1 cellular context compared by ENCODE assay signal in the genomic region with DNA sequence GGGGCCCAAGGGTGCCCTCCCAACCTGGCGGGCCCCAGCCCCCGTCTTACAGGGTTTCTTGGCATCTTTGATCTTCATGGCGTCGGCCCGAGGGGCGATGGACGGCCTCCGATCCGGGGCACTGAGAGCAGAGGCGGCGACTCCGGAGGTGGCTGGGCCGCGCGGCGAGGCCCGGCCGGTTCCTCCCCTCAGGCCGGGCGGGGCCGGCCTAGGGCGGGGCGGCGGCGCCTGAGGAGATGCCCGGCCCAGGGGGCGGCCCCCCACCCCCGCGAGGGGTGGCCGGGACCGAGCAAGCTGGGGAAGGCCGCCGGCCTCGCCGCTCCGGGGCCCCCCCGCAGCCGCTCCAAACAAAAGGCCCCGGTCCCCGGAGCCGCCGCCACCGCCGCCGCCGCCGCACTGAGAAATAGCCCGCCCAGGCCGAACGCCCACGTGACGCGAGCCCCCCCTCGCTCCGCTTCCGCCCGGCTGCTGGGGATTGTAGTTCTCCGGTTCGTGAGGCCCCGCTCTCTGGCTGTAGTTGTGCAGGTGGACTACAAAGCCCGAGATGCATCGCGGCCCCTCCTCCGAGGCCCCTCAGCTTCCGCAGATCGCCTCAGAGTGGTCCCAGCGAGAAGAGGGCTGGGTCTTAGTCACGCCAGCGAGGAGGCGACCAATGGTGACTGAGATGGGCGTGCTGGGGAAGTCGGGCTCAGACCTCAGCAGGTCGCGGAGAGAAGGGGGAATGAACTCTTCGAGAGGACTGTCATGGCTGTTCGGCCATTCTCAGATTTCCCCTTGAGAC.
TF ChIP-seq lines count a peak whose summit lies in the region.

A gene (minus strand): TSS at position 163 of the 781 bp plus-strand sequence. CDS start 85 bp downstream, at position 78.

TF ChIP-seq in K562, 482 proteins besides CTCF, POLR2A, EP300 and RAD21 (continued from another document and continues in another):
- TF ChIP-seq, protein P1, sequence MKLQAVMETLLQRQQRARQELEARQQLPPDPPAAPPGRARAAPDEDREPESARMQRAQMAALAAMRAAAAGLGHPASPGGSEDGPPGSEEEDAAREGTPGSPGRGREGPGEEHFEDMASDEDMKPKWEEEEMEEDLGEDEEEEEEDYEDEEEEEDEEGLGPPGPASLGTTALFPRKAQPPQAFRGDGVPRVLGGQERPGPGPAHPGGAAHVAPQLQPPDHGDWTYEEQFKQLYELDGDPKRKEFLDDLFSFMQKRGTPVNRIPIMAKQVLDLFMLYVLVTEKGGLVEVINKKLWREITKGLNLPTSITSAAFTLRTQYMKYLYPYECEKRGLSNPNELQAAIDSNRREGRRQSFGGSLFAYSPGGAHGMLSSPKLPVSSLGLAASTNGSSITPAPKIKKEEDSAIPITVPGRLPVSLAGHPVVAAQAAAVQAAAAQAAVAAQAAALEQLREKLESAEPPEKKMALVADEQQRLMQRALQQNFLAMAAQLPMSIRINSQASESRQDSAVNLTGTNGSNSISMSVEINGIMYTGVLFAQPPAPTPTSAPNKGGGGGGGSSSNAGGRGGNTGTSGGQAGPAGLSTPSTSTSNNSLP (IDR thresholded peaks at IDR 0.05; ENCODE audit: borderline replicate concordance, low read depth, low read length) = no peak
- TF ChIP-seq ZFP36 (IDR thresholded peaks at IDR 0.05; ENCODE audit: low read depth, low read length, partially characterized antibody) (peak; percentile 4), HOXB6 (CRISPR knock-in tag; IDR thresholded peaks at IDR 0.05; ENCODE audit: borderline replicate concordance) (no peak), ZNF41 (CRISPR knock-in tag; conservative IDR thresholded peaks at IDR 0.05) (no peak), ETV6 (IDR thresholded peaks at IDR 0.05; ENCODE audit: borderline replicate concordance in 1 of 2, low read depth in 2 of 2, low read length in 1 of 2) (no peak), ETV6 (CRISPR knock-in tag; IDR thresholded peaks at IDR 0.05; ENCODE audit: borderline replicate concordance) (no peak), ZNF551 (CRISPR knock-in tag; IDR thresholded peaks at IDR 0.05) (no peak), SMAD1 (IDR thresholded peaks at IDR 0.05; ENCODE audit: low read depth, low read length, partially characterized antibody) (no peak), ZSCAN29 (IDR thresholded peaks at IDR 0.05) (no peak), HNRNPUL1 (IDR thresholded peaks at IDR 0.05; ENCODE audit: low read length) (no peak), E2F3 (CRISPR knock-in tag; IDR thresholded peaks at IDR 0.05) (no peak; the same call in 1 of the 2 replicates), RFX7 (CRISPR knock-in tag; IDR thresholded peaks at IDR 0.05) (no peak), SAFB2 (IDR thresholded peaks at IDR 0.05; ENCODE audit: borderline replicate concordance, low read depth, low read length, severe bottlenecking) (no peak), ZNF217 (CRISPR knock-in tag; IDR thresholded peaks at IDR 0.05) (no peak), ZNF76 (CRISPR knock-in tag; IDR thresholded peaks at IDR 0.05; ENCODE audit: borderline replicate concordance) (no peak), ZNF263 (CRISPR knock-in tag; IDR thresholded peaks at IDR 0.05; ENCODE audit: borderline replicate concordance) (no peak), BRD9 (IDR thresholded peaks at IDR 0.05; ENCODE audit: low read depth, partially characterized antibody) (no peak), EGR1 (conservative IDR thresholded peaks at IDR 0.05) (peak; percentile 79), ZC3H8 (IDR thresholded peaks at IDR 0.05) (no peak), HNRNPL (IDR thresholded peaks at IDR 0.05; ENCODE audit: low read depth, low read length) (peak; percentile 33; the same call in 1 of the 2 replicates), CHD2 (IDR thresholded peaks at IDR 0.05; ENCODE audit: low read depth, low read length) (no peak)
- TF ChIP-seq, protein P2, sequence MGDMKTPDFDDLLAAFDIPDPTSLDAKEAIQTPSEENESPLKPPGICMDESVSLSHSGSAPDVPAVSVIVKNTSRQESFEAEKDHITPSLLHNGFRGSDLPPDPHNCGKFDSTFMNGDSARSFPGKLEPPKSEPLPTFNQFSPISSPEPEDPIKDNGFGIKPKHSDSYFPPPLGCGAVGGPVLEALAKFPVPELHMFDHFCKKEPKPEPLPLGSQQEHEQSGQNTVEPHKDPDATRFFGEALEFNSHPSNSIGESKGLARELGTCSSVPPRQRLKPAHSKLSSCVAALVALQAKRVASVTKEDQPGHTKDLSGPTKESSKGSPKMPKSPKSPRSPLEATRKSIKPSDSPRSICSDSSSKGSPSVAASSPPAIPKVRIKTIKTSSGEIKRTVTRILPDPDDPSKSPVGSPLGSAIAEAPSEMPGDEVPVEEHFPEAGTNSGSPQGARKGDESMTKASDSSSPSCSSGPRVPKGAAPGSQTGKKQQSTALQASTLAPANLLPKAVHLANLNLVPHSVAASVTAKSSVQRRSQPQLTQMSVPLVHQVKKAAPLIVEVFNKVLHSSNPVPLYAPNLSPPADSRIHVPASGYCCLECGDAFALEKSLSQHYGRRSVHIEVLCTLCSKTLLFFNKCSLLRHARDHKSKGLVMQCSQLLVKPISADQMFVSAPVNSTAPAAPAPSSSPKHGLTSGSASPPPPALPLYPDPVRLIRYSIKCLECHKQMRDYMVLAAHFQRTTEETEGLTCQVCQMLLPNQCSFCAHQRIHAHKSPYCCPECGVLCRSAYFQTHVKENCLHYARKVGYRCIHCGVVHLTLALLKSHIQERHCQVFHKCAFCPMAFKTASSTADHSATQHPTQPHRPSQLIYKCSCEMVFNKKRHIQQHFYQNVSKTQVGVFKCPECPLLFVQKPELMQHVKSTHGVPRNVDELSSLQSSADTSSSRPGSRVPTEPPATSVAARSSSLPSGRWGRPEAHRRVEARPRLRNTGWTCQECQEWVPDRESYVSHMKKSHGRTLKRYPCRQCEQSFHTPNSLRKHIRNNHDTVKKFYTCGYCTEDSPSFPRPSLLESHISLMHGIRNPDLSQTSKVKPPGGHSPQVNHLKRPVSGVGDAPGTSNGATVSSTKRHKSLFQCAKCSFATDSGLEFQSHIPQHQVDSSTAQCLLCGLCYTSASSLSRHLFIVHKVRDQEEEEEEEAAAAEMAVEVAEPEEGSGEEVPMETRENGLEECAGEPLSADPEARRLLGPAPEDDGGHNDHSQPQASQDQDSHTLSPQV (IDR thresholded peaks at IDR 0.05) = peak; percentile 52; the same call in 1 of the 2 replicates
- TF ChIP-seq, protein P3, sequence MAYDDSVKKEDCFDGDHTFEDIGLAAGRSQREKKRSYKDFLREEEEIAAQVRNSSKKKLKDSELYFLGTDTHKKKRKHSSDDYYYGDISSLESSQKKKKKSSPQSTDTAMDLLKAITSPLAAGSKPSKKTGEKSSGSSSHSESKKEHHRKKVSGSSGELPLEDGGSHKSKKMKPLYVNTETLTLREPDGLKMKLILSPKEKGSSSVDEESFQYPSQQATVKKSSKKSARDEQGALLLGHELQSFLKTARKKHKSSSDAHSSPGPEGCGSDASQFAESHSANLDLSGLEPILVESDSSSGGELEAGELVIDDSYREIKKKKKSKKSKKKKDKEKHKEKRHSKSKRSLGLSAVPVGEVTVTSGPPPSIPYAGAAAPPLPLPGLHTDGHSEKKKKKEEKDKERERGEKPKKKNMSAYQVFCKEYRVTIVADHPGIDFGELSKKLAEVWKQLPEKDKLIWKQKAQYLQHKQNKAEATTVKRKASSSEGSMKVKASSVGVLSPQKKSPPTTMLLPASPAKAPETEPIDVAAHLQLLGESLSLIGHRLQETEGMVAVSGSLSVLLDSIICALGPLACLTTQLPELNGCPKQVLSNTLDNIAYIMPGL (CRISPR knock-in tag; IDR thresholded peaks at IDR 0.05) = no peak
- TF ChIP-seq, protein P4, sequence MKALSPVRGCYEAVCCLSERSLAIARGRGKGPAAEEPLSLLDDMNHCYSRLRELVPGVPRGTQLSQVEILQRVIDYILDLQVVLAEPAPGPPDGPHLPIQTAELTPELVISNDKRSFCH (CRISPR knock-in tag; IDR thresholded peaks at IDR 0.05) = no peak
- TF ChIP-seq, protein P4 (tag; IDR thresholded peaks at IDR 0.05) = peak; percentile 15; the same call in 1 of the 2 replicates
- TF ChIP-seq, protein P5, sequence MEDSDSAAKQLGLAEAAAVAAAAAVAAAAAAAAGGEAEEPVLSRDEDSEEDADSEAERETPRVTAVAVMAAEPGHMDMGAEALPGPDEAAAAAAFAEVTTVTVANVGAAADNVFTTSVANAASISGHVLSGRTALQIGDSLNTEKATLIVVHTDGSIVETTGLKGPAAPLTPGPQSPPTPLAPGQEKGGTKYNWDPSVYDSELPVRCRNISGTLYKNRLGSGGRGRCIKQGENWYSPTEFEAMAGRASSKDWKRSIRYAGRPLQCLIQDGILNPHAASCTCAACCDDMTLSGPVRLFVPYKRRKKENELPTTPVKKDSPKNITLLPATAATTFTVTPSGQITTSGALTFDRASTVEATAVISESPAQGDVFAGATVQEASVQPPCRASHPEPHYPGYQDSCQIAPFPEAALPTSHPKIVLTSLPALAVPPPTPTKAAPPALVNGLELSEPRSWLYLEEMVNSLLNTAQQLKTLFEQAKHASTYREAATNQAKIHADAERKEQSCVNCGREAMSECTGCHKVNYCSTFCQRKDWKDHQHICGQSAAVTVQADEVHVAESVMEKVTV (CRISPR knock-in tag; IDR thresholded peaks at IDR 0.05) = no peak
- TF ChIP-seq, protein P6, sequence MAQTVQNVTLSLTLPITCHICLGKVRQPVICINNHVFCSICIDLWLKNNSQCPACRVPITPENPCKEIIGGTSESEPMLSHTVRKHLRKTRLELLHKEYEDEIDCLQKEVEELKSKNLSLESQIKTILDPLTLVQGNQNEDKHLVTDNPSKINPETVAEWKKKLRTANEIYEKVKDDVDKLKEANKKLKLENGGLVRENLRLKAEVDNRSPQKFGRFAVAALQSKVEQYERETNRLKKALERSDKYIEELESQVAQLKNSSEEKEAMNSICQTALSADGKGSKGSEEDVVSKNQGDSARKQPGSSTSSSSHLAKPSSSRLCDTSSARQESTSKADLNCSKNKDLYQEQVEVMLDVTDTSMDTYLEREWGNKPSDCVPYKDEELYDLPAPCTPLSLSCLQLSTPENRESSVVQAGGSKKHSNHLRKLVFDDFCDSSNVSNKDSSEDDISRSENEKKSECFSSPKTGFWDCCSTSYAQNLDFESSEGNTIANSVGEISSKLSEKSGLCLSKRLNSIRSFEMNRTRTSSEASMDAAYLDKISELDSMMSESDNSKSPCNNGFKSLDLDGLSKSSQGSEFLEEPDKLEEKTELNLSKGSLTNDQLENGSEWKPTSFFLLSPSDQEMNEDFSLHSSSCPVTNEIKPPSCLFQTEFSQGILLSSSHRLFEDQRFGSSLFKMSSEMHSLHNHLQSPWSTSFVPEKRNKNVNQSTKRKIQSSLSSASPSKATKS (CRISPR knock-in tag; IDR thresholded peaks at IDR 0.05) = no peak
- TF ChIP-seq, protein P7, sequence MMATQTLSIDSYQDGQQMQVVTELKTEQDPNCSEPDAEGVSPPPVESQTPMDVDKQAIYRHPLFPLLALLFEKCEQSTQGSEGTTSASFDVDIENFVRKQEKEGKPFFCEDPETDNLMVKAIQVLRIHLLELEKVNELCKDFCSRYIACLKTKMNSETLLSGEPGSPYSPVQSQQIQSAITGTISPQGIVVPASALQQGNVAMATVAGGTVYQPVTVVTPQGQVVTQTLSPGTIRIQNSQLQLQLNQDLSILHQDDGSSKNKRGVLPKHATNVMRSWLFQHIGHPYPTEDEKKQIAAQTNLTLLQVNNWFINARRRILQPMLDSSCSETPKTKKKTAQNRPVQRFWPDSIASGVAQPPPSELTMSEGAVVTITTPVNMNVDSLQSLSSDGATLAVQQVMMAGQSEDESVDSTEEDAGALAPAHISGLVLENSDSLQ (IDR thresholded peaks at IDR 0.05) = peak; percentile 72
- TF ChIP-seq, protein P8, sequence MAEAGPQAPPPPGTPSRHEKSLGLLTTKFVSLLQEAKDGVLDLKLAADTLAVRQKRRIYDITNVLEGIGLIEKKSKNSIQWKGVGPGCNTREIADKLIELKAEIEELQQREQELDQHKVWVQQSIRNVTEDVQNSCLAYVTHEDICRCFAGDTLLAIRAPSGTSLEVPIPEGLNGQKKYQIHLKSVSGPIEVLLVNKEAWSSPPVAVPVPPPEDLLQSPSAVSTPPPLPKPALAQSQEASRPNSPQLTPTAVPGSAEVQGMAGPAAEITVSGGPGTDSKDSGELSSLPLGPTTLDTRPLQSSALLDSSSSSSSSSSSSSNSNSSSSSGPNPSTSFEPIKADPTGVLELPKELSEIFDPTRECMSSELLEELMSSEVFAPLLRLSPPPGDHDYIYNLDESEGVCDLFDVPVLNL (CRISPR knock-in tag; IDR thresholded peaks at IDR 0.05; ENCODE audit: low read depth) = no peak
- TF ChIP-seq, protein P9, sequence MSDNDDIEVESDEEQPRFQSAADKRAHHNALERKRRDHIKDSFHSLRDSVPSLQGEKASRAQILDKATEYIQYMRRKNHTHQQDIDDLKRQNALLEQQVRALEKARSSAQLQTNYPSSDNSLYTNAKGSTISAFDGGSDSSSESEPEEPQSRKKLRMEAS (CRISPR knock-in tag; IDR thresholded peaks at IDR 0.05) = peak; percentile 63
- TF ChIP-seq, protein P10, sequence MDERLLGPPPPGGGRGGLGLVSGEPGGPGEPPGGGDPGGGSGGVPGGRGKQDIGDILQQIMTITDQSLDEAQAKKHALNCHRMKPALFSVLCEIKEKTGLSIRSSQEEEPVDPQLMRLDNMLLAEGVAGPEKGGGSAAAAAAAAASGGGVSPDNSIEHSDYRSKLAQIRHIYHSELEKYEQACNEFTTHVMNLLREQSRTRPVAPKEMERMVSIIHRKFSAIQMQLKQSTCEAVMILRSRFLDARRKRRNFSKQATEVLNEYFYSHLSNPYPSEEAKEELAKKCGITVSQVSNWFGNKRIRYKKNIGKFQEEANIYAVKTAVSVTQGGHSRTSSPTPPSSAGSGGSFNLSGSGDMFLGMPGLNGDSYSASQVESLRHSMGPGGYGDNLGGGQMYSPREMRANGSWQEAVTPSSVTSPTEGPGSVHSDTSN (CRISPR knock-in tag; IDR thresholded peaks at IDR 0.05; ENCODE audit: low read depth) = no peak
- TF ChIP-seq, protein P10 (tag; conservative IDR thresholded peaks at IDR 0.05; ENCODE audit: low read depth) = no peak
- TF ChIP-seq, protein P11, sequence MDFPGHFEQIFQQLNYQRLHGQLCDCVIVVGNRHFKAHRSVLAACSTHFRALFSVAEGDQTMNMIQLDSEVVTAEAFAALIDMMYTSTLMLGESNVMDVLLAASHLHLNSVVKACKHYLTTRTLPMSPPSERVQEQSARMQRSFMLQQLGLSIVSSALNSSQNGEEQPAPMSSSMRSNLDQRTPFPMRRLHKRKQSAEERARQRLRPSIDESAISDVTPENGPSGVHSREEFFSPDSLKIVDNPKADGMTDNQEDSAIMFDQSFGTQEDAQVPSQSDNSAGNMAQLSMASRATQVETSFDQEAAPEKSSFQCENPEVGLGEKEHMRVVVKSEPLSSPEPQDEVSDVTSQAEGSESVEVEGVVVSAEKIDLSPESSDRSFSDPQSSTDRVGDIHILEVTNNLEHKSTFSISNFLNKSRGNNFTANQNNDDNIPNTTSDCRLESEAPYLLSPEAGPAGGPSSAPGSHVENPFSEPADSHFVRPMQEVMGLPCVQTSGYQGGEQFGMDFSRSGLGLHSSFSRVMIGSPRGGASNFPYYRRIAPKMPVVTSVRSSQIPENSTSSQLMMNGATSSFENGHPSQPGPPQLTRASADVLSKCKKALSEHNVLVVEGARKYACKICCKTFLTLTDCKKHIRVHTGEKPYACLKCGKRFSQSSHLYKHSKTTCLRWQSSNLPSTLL (IDR thresholded peaks at IDR 0.05) = no peak
